ENCODE assay signal across 21 cellular contexts in the genomic region with DNA sequence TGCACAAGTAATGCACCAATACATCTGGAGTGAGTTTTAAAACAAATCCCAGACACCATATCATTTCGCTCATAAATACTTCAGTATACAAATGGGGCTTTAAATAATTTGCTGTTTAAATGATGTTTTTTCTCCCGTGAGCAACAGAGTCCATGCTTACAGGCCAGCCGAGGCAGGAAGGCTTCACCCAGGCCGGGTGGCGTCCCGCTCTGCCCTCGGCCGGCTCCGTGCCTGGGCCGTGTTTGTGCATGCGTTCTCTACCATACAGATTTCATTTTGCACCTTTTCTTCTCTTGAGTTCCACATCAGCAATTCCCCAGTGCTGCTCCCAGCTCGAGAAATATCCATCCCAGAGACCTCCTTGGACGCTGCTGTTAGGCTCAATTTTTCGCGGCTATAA.
"Had no signal": no experiment of that assay in that cellular context is flagged by ENCODE, and none has a peak within 500 bp of the region (broad histone marks: within the 10 kb centered on the region; RNA-seq: fewer than 3 reads in every experiment).

No MANE protein-coding gene starts in this region.

- H3K9me3 ChIP-seq: prostate gland, upper lobe of right lung had no signal

- H3K36me3 Mint-ChIP-seq: activated naive CD8-positive, alpha-beta T cell treated with anti-CD3 and anti-CD28 coated beads, Interleukin-2, amount 10 ng/mL, durations not matched to agents 7 days and 5 days had no signal

- H3K27me3 ChIP-seq: ovary had no signal

- H3K27ac ChIP-seq: coronary artery, esophagus squamous epithelium, ovary, prostate gland, upper lobe of right lung had no signal

- H3K4me3 Mint-ChIP-seq: activated naive CD8-positive, alpha-beta T cell treated with anti-CD3 and anti-CD28 coated beads, Interleukin-2, amount 10 ng/mL, durations not matched to agents 7 days and 5 days; activated T-cell treated with anti-CD3 and anti-CD28 coated beads, Interleukin-2, amount 50 U/mL, for 4 hours had no signal

- H3K27ac Mint-ChIP-seq: activated naive CD8-positive, alpha-beta T cell treated with anti-CD3 and anti-CD28 coated beads, Interleukin-2, amount 10 ng/mL, durations not matched to agents 7 days and 5 days; activated T-helper 2 cell treated with anti-CD3 and anti-CD28 coated beads, Interferon-gamma antibody, Interleukin-2, Interleukin-4, amounts not matched to agents 10 μg/mL and 5 μg/mL and 100 μg/mL, durations not matched to agents 14 hours and 24 hours and 36 hours had no signal

- H3K36me3 ChIP-seq: esophagus squamous epithelium, ovary, prostate gland, upper lobe of right lung had no signal

- H3K9me3 Mint-ChIP-seq: activated naive CD8-positive, alpha-beta T cell treated with anti-CD3 and anti-CD28 coated beads, Interleukin-2, amount 10 ng/mL, durations not matched to agents 7 days and 5 days; activated T-cell treated with anti-CD3 and anti-CD28 coated beads, Interleukin-2, amount 50 U/mL, for 4 hours; activated T-helper 2 cell treated with anti-CD3 and anti-CD28 coated beads, Interferon-gamma antibody, Interleukin-2, Interleukin-4, amounts not matched to agents 10 μg/mL and 5 μg/mL and 100 μg/mL, durations not matched to agents 14 hours and 24 hours and 36 hours had no signal

- H3K4me3 ChIP-seq: coronary artery, esophagus squamous epithelium, lung, ovary, prostate gland, upper lobe of right lung had no signal

- H3K4me1 ChIP-seq: prostate gland, upper lobe of right lung had no signal

- DNase-seq: activated CD4-positive, alpha-beta T cell treated with anti-CD3 and anti-CD28 coated beads for 4 hours; activated CD4-positive, alpha-beta T cell treated with anti-CD3 and anti-CD28 coated beads, Interleukin-2, amount 50 U/mL, for 48 hours; activated CD4-positive, CD25-positive, alpha-beta regulatory T cell; activated CD8-positive, alpha-beta memory T cell treated with anti-CD3 and anti-CD28 coated beads, Interleukin-2, amount 50 U/mL, for 48 hours; activated naive CD4-positive, alpha-beta T cell; activated naive CD8-positive, alpha-beta T cell treated with anti-CD3 and anti-CD28 coated beads, Interleukin-2, amount 10 ng/mL, durations not matched to agents 7 days and 5 days; activated T-cell treated with anti-CD3 and anti-CD28 coated beads, Interleukin-2, amount 50 U/mL, for 4 hours; amniotic stem cell; esophagus squamous epithelium; naive thymus-derived CD4-positive, alpha-beta T cell; ovary; stimulated activated CD4-positive, alpha-beta T cell treated with anti-CD3 and anti-CD28 coated beads, Interleukin-12 subunit alpha, Interleukin-12 subunit beta, amount 100 ng/mL, for 4 hours; stimulated activated CD4-positive, alpha-beta T cell treated with anti-CD3 and anti-CD28 coated beads, Interleukin-4, amount 100 ng/mL, for 4 hours; stimulated activated naive CD8-positive, alpha-beta T cell treated with anti-CD3 and anti-CD28 coated beads, Interleukin-15, Interleukin-2, amounts not matched to agents 100 U/mL and 50 U/mL, for 24 hours; T-helper 1 cell; T-helper 9 cell; upper lobe of right lung had no signal
